Comparison of ENCODE assay signal across 8 cellular contexts in the genomic region with DNA sequence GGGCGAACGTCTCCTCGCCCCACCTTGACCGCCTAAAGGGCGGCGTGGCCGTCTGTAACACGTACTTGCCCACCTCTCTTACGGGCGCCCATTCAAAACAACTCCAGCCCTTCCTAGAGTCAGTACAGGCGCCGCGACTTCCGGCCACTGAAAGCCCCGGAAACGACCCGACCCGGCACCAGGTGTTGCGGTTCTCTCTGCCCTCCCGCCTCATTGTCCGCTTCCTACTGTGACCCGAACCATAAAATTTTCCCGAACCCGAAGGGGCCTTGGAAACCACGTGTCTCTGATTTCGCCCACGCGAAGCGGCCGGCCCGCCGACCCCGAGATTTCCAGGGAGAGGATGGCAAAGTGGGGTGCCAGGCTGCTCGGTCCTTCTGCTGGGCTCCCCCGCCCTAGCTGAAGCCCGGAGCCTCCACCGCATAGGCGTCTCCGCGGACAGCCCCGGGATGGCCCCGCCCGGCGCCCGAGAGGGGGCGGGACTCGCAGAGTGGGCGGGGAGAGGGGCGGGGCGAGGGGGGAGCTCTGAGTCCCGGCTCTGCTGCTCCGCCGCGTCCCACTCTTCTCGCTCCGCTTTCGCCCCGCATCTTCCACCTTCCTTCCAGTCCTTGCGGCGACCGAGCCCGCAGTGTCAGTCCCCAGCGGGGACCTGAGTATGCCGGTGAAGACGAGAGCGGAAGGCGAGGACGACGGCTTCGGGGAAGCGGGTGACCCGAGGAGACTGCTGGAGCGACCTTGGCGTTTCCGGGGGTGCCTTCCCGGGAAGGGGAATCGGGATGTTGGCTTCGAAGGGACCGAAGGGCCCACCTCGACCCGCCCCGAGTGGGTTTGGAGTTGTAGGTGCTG. TPM values are rescaled to one million over a fixed set of nuclear protein-coding genes. Genes with fewer than 3 reads are reported as not detected.
A peak's percentile ranks its signal among the peaks of the same experiment; 100 is the strongest.
DNase-seq lines count a peak whose midpoint lies in the region; ATAC-seq and TF ChIP-seq lines count a peak whose summit lies in the region.

No MANE protein-coding gene starts in this region.

- peak overlapping the region; percentile 89 for H3K4me3 Mint-ChIP-seq in T-helper 1 cell treated with Interleukin-12 subunit alpha and Interleukin-12 subunit beta and Interleukin-4 antibody, amounts not matched to agents 30 μg/mL and 1 μg/mL, for 36 hours

- H3K27ac ChIP-seq in right atrium auricular region (peak overlapping the region; percentile 93 to 100), psoas muscle (peak overlapping the region; percentile 95), urinary bladder (ENCODE audit: low read depth) (peak overlapping the region; percentile 88)

- peak overlapping the region; percentile 85 to 90 for H3K4me3 ChIP-seq in right atrium auricular region
- peak overlapping the region; percentile 98 for H3K4me3 ChIP-seq in psoas muscle
- peak overlapping the region; percentile 97 for H3K4me3 ChIP-seq in urinary bladder (ENCODE audit: low read depth, low read length)

- ATAC-seq in HG02884 (IDR thresholded peaks at IDR 0.05; ENCODE audit: unreplicated experiment): peak; percentile 60
- peak; percentile 87 to 92 (median 90) for ATAC-seq in psoas muscle

- in situ Hi-C loops in GM13977 (cut with MboI; ENCODE audit: low pct_unique_long_range_greater_than_20kb, low sequenced_read_pairs, unreplicated experiment): no loop called here

- no peaks in the 10 kb centered on the region for H3K36me3 Mint-ChIP-seq in T-helper 1 cell treated with Interleukin-12 subunit alpha and Interleukin-12 subunit beta and Interleukin-4 antibody, amounts not matched to agents 30 μg/mL and 1 μg/mL, for 36 hours (ENCODE audit: low read depth)

- H3K4me1 Mint-ChIP-seq in T-helper 1 cell treated with Interleukin-12 subunit alpha and Interleukin-12 subunit beta and Interleukin-4 antibody, amounts not matched to agents 30 μg/mL and 1 μg/mL, for 36 hours (ENCODE audit: low read depth): peaks cover 33% of the 10 kb centered on the region

- intact Hi-C loops in psoas muscle (cut with DNase I): no loop called here

- H3K27ac Mint-ChIP-seq in T-helper 1 cell treated with Interleukin-12 subunit alpha and Interleukin-12 subunit beta and Interleukin-4 antibody, amounts not matched to agents 30 μg/mL and 1 μg/mL, for 36 hours: peak overlapping the region; percentile 95

- no peaks in the 10 kb centered on the region for H3K9me3 Mint-ChIP-seq in T-helper 1 cell treated with Interleukin-12 subunit alpha and Interleukin-12 subunit beta and Interleukin-4 antibody, amounts not matched to agents 30 μg/mL and 1 μg/mL, for 36 hours

- DNase-seq in GM13977 (ENCODE audit: low spot score): peak; percentile 89
- peak; percentile 43 for DNase-seq in NCI-H146 treated with DMSO at 0.1 percent for 48 hours (lab: John Stamatoyannopoulos, UW; ENCODE audit: unreplicated experiment)
- peak in 55 of 56 donors; percentile 55 to 97 (median 86) for DNase-seq in amygdala (lab: John Stamatoyannopoulos, UW)
- peak; percentile 78 for DNase-seq in right atrium auricular region (ENCODE audit: low spot score)
- DNase-seq in psoas muscle: peak; percentile 87 to 90

- H3K27me3 Mint-ChIP-seq in T-helper 1 cell treated with Interleukin-12 subunit alpha and Interleukin-12 subunit beta and Interleukin-4 antibody, amounts not matched to agents 30 μg/mL and 1 μg/mL, for 36 hours (ENCODE audit: low read depth): peaks cover 8% of the 10 kb centered on the region

- TF ChIP-seq CTCF in GM13977 (IDR thresholded peaks at IDR 0.05; ENCODE audit: extremely low read depth, insufficient read depth, missing control alignments) (no peak), right atrium auricular region (IDR thresholded peaks at IDR 0.05) (no peak), psoas muscle (IDR thresholded peaks at IDR 0.05) (no peak)

- peaks cover 16% of the 10 kb centered on the region for H3K36me3 ChIP-seq in right atrium auricular region
- H3K36me3 ChIP-seq in psoas muscle (ENCODE audit: insufficient read depth in 1 of 2, low read depth in 1 of 2): peaks cover 0 to 26% of the 10 kb centered on the region in 2 donors
- H3K36me3 ChIP-seq in urinary bladder (ENCODE audit: insufficient read depth): no peaks in the 10 kb centered on the region

- WGBS in psoas muscle, 3 donors: 0% methylated on average over 66 to 82 of the region's 82 CpGs
- under 1% methylated on average over 82 of the region's 82 CpGs for WGBS in urinary bladder

- H3K9me3 ChIP-seq in right atrium auricular region (no peaks in the 10 kb centered on the region), psoas muscle (no peaks in the 10 kb centered on the region)

- H3K27me3 ChIP-seq in right atrium auricular region: no peaks in the 10 kb centered on the region
- no peaks in the 10 kb centered on the region for H3K27me3 ChIP-seq in psoas muscle (ENCODE audit: insufficient read depth in 3 of 3, low read length in 2 of 3)

- H3K4me1 ChIP-seq in right atrium auricular region (peaks cover 0 to 31% of the 10 kb centered on the region in 2 donors), psoas muscle (peaks cover 31% of the 10 kb centered on the region), urinary bladder (ENCODE audit: insufficient read depth) (no peaks in the 10 kb centered on the region)

RNA-seq across cellular contexts. Expression of gene PTGES2, which starts 0.7 kb away (rescaled TPM):
- total RNA-seq in right atrium auricular region (100 to 1,000 TPM; 114 to 118 TPM), psoas muscle (100 to 1,000 TPM; 102 to 150 (median 116) TPM), urinary bladder (21.1 TPM)
- polyA plus RNA-seq in psoas muscle (100 to 1,000 TPM in 2 of 3 donors, 10 to 100 TPM in 1; 61.2 to 134 (median 119) TPM), urinary bladder (59.6 TPM)

RNA-seq across cellular contexts. Expression of gene LCN2, which starts 21.0 kb away (rescaled TPM):
- total RNA-seq in right atrium auricular region (not detected), psoas muscle (1 to 10 TPM in 2 of 4 donors, under 1 TPM in 1, not detected in 1; 0.47 to 2.1 (median 1.4) TPM), urinary bladder (1.9 TPM)
- polyA plus RNA-seq in psoas muscle (under 1 TPM; 0.08 to 0.90 (median 0.69) TPM), urinary bladder (23.0 TPM)

RNA-seq across cellular contexts. Expression of gene BBLN, which starts 31.9 kb away (rescaled TPM):
- 100 to 1,000 TPM; 219 to 362 TPM for total RNA-seq in right atrium auricular region
- total RNA-seq in psoas muscle: 10 to 100 TPM; 14.0 to 21.3 (median 17.8) TPM
- polyA plus RNA-seq in psoas muscle: 10 to 100 TPM; 23.1 to 36.2 (median 27.8) TPM
- 25.7 TPM for total RNA-seq in urinary bladder
- 144 TPM for polyA plus RNA-seq in urinary bladder

Comparison
In these comparisons a context has a peak if more than half of its experiments do, and no peak if none do; other contexts are left out.
1. Peak in every context shown above with its lines: DNase-seq, ATAC-seq, H3K4me3 ChIP-seq and H3K27ac ChIP-seq.